15 cellular contexts compared by ENCODE assay signal in the genomic region with DNA sequence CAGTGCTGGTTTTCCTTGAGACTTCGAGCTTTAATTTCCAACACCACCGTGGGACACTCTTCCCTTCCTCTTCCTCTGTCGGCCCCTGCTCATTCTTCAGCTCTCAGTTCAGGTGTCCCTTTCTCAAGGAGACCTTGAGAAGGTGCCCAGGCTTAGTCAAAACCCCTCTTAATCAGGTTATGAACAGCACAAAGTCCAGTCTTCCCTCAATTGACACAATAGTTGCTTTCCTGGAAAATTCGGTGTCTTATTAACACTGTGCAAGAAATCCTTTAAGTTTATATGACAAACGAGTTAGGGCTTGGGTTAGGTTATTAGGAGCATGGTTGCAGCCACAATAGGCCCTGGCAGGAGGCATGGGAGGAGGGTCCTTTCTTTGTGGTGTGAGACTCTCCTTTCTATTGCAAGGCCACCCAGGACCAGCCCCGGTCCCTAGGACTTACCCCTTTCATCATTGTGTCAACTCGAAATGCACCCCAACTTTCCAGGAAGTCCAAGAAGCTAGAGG. TPM values are rescaled to one million over a fixed set of nuclear protein-coding genes. Genes with fewer than 3 reads are reported as not detected.
DNase-seq lines count a peak whose midpoint lies in the region; ATAC-seq, FAIRE-seq and TF ChIP-seq lines count a peak whose summit lies in the region.
"Had no signal": no experiment of that assay in that cellular context is flagged by ENCODE, and none has a peak within 500 bp of the region (broad histone marks: within the 10 kb centered on the region; RNA-seq: fewer than 3 reads in every experiment).

No MANE protein-coding gene starts in this region.

- H3K4me3 ChIP-seq in CD4-positive, CD25-positive, alpha-beta regulatory T cell (ENCODE audit: low read depth, low read length) = no peak overlapping the region
- H3K4me3 ChIP-seq in Peyer's patch (peak overlapping the region in 1 of 4 donors; percentile 80), pancreas (no peak overlapping the region)
- H3K4me3 ChIP-seq: SJSA1 had no signal

- peaks cover 23% of the 10 kb centered on the region for H3K27me3 Mint-ChIP-seq in CD4-positive, CD25-positive, alpha-beta regulatory T cell

- TF ChIP-seq CTCF in Peyer's patch (IDR thresholded peaks at IDR 0.05) = no peak
- TF ChIP-seq CTCF in pancreas (IDR thresholded peaks at IDR 0.05) = no peak

- TF ChIP-seq POLR2A in Peyer's patch (IDR thresholded peaks at IDR 0.05) = no peak

- H3K4me1 Mint-ChIP-seq in CD4-positive, CD25-positive, alpha-beta regulatory T cell = peaks cover 13 to 43% (median 34%) of the 10 kb centered on the region in 4 donors

- H3K9me3 ChIP-seq in CD4-positive, CD25-positive, alpha-beta regulatory T cell (ENCODE audit: control insufficient read depth in 2 of 2, low read length in 2 of 2) = no peaks in the 10 kb centered on the region
- H3K9me3 ChIP-seq in Peyer's patch = no peaks in the 10 kb centered on the region
- H3K9me3 ChIP-seq in pancreas = no peaks in the 10 kb centered on the region

- no peak for DNase-seq in CD4-positive, CD25-positive, alpha-beta regulatory T cell
- DNase-seq in Peyer's patch (no peak), islet precursor cell (peak; percentile 32), pancreas (no peak), cerebellum (ENCODE audit: low spot score) (no peak), amygdala (lab: John Stamatoyannopoulos, UW) (no peak), H4 (ENCODE audit: low spot score) (no peak)
- DNase-seq: cortex of kidney, NCI-H1048, NCI-H2227 treated with DMSO at 0.1 percent for 48 hours, posterior cingulate gyrus had no signal

- H3K27me3 ChIP-seq in CD4-positive, CD25-positive, alpha-beta regulatory T cell (ENCODE audit: control insufficient read depth, insufficient read depth, low read length) = peaks cover 8% of the 10 kb centered on the region
- H3K27me3 ChIP-seq in Peyer's patch (no peaks in the 10 kb centered on the region), pancreas (no peaks in the 10 kb centered on the region)
- H3K27me3 ChIP-seq: SJSA1 had no signal

- intact Hi-C loops in pancreas (cut with DNase I) = no loop called here

- ATAC-seq in CD4-positive, CD25-positive, alpha-beta regulatory T cell (ENCODE audit: low read depth in 2 of 2) = no peak
- ATAC-seq in pancreas = no peak
- no peak for ATAC-seq in GM21737 (IDR thresholded peaks at IDR 0.05; ENCODE audit: unreplicated experiment)

- H3K36me3 ChIP-seq in CD4-positive, CD25-positive, alpha-beta regulatory T cell (ENCODE audit: control insufficient read depth, insufficient read depth, low read length) = peaks cover 10% of the 10 kb centered on the region
- peaks cover 0 to 10% (median 0%) of the 10 kb centered on the region in 3 donors for H3K36me3 ChIP-seq in Peyer's patch
- no peaks in the 10 kb centered on the region for H3K36me3 ChIP-seq in pancreas

- peaks cover 2% of the 10 kb centered on the region for H3K36me3 Mint-ChIP-seq in CD4-positive, CD25-positive, alpha-beta regulatory T cell

- peak overlapping the region in 1 of 3 donors; percentile 94 for H3K27ac Mint-ChIP-seq in CD4-positive, CD25-positive, alpha-beta regulatory T cell

- WGBS in pancreas, 2 donors = 48 to 52% methylated on average over 7 of the region's 7 CpGs

- FAIRE-seq in pancreas (lab: Jason Lieb, UNC) = no peak
- FAIRE-seq: G401.6 had no signal

- peaks cover 30% of the 10 kb centered on the region for H3K4me1 ChIP-seq in CD4-positive, CD25-positive, alpha-beta regulatory T cell (ENCODE audit: control insufficient read depth, insufficient read depth, low read length, poor library complexity, severe bottlenecking)
- peaks cover 4 to 66% (median 18%) of the 10 kb centered on the region in 4 donors for H3K4me1 ChIP-seq in Peyer's patch
- peaks cover 32 to 50% (median 39%) of the 10 kb centered on the region in 3 donors for H3K4me1 ChIP-seq in pancreas

- no peaks in the 10 kb centered on the region for H3K9me3 Mint-ChIP-seq in CD4-positive, CD25-positive, alpha-beta regulatory T cell

- no peak overlapping the region for H3K27ac ChIP-seq in CD4-positive, CD25-positive, alpha-beta regulatory T cell (ENCODE audit: insufficient read depth, low read length, poor library complexity, severe bottlenecking)
- peak overlapping the region; percentile 13 to 91 (median 87) for H3K27ac ChIP-seq in Peyer's patch
- H3K27ac ChIP-seq in pancreas = peak overlapping the region in 3 of 4 donors; percentile 82 to 92 (median 89)
- H3K27ac ChIP-seq: SJSA1 had no signal

- H3K4me3 Mint-ChIP-seq in CD4-positive, CD25-positive, alpha-beta regulatory T cell = peak overlapping the region in 3 of 4 donors; percentile 43 to 87 (median 73)

RNA-seq across cellular contexts. Expression of a gene that starts 1.5 kb away (rescaled TPM):
- 64.0 TPM for total RNA-seq in CD4-positive, CD25-positive, alpha-beta regulatory T cell
- 10 to 100 TPM; 80.4 to 95.8 (median 91.2) TPM for polyA plus RNA-seq in CD4-positive, CD25-positive, alpha-beta regulatory T cell
- total RNA-seq in Peyer's patch (10 to 100 TPM; 49.9 to 82.5 (median 59.8) TPM), pancreas (10 to 100 TPM; 27.0 to 43.8 (median 34.3) TPM), cerebellum (30.4 TPM)
- 10 to 100 TPM; 23.7 to 32.1 TPM for polyA plus RNA-seq in pancreas
- 31.9 and 38.2 TPM in 2 replicates for total RNA-seq in H4 (2014; rRNA removed; shearing (Covaris generic))

RNA-seq across cellular contexts. Expression of a gene that starts 23.0 kb away (rescaled TPM):
- total RNA-seq in CD4-positive, CD25-positive, alpha-beta regulatory T cell = not detected
- under 1 TPM in 1 of 4 donors, not detected in 3; 0.10 TPM for polyA plus RNA-seq in CD4-positive, CD25-positive, alpha-beta regulatory T cell
- total RNA-seq in Peyer's patch (1 to 10 TPM in 2 of 4 donors, not detected in 2; 6.7 to 6.8 TPM), pancreas (1 to 10 TPM in 3 of 6 donors, under 1 TPM in 3; 0.09 to 3.4 (median 0.74) TPM), cerebellum (1.00 TPM)
- polyA plus RNA-seq in pancreas = under 1 TPM; 0.21 to 0.80 TPM
- not detected in 2 replicates for total RNA-seq in H4 (2014; rRNA removed; shearing (Covaris generic))
- total RNA-seq: fibroblast of lung, SJSA1 had no signal
- polyA plus RNA-seq: fibroblast of lung had no signal
